ENCODE assay signal across 8 cellular contexts in the genomic region with DNA sequence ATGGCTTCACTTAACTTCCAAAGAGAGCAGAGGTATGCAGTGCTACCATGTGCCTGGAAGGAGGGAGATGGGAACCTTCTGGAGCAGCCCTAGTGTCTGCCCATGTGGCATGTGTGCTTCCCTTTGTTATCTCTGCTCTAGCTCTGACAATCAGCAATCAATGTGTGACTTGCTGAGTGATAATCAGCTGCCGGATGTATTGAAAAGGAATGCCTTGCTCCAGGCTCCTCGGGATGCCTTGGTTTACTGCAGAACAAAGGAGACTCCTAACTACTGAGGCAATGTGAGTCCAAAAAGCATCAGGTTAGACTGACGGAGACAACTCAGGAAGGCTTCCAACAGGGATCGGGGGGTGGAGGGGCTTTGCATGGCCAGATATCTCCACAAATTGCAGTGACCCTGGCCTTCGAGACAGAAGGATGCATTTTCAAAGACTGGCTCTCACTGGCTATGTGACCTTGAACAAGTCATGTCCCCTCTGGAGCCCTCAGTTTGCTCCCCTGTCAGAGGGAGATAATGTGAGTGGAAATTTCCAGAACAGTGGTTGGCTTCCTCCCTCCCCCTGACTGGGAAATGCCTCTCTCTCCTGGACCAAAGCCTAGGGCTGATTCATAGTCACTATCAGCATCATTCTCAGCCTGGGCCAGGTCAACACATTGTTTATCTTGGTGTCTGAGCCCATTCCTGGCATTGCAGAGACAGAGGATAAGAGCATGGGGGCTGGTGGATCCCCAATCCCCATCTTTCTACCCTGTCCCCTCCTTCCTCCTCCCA. TPM values are rescaled to one million over a fixed set of nuclear protein-coding genes. Genes with fewer than 3 reads are reported as not detected.
DNase-seq lines count a peak whose midpoint lies in the region; TF ChIP-seq lines count a peak whose summit lies in the region.

No MANE protein-coding gene starts in this region.

- H3K4me1 Mint-ChIP-seq in neural progenitor cell = peaks cover 10% of the 10 kb centered on the region

- no peak overlapping the region for H3K4me3 ChIP-seq in AG04450 (ENCODE audit: low read depth, low read length)
- no peak overlapping the region for H3K4me3 ChIP-seq in fibroblast of villous mesenchyme (ENCODE audit: low read depth, low read length)
- H3K4me3 ChIP-seq in neural progenitor cell = no peak overlapping the region
- H3K4me3 ChIP-seq in Peyer's patch = no peak overlapping the region

- H3K27ac Mint-ChIP-seq in neural progenitor cell = no peak overlapping the region

- peak; percentile 80 for DNase-seq in AG04450 (ENCODE audit: low read depth, low spot score)
- peak; percentile 23 for DNase-seq in T1000 (lab: John Stamatoyannopoulos, UW)
- DNase-seq in fibroblast of villous mesenchyme (ENCODE audit: low read depth) = peak; percentile 93
- no peak for DNase-seq in neural progenitor cell (ENCODE audit: low spot score)
- DNase-seq in retina = no peak
- no peak for DNase-seq in T-helper 2 cell
- no peak for DNase-seq in NK-92 (lab: John Stamatoyannopoulos, UW; ENCODE audit: unreplicated experiment)
- DNase-seq in Peyer's patch = no peak

- H3K4me3 Mint-ChIP-seq in neural progenitor cell = no peak overlapping the region

- no peaks in the 10 kb centered on the region for H3F3A ChIP-seq in neural progenitor cell (ENCODE audit: low read depth)

- H3K36me3 ChIP-seq in neural progenitor cell (no peaks in the 10 kb centered on the region), Peyer's patch (no peaks in the 10 kb centered on the region)

- H3K27me3 ChIP-seq in AG04450 (ENCODE audit: control insufficient read depth, insufficient read depth, low read length) (no peaks in the 10 kb centered on the region), neural progenitor cell (no peaks in the 10 kb centered on the region), Peyer's patch (no peaks in the 10 kb centered on the region)

- POLR2A ChIA-PET in AG04450 (lab: Yijun Ruan, JAX) = interaction anchor here (0.6 kb wide), 1 partner anchor 159 kb away, joined by 6 read pairs; no protein-coding TSS in a partner anchor

- peaks cover 3% of the 10 kb centered on the region for H3K9me3 Mint-ChIP-seq in neural progenitor cell

- no peaks in the 10 kb centered on the region for H4K20me1 ChIP-seq in neural progenitor cell (ENCODE audit: low read depth)

- H3K4me1 ChIP-seq in neural progenitor cell (no peaks in the 10 kb centered on the region), Peyer's patch (no peaks in the 10 kb centered on the region)

- no peak for TF ChIP-seq CTCF in AG04450 (IDR thresholded peaks at IDR 0.05; ENCODE audit: low read depth, low read length)
- no peak for TF ChIP-seq CTCF in fibroblast of villous mesenchyme (IDR thresholded peaks at IDR 0.05; ENCODE audit: insufficient read depth, low read depth, low read length)
- no peak for TF ChIP-seq CTCF in neural progenitor cell (IDR thresholded peaks at IDR 0.05)
- no peak for TF ChIP-seq CTCF in Peyer's patch (IDR thresholded peaks at IDR 0.05)

- peaks cover 3% of the 10 kb centered on the region for H3K27me3 Mint-ChIP-seq in neural progenitor cell (ENCODE audit: insufficient read depth, low read depth)

- no peak overlapping the region for H3K9ac ChIP-seq in neural progenitor cell

- H2AFZ ChIP-seq in neural progenitor cell (replicated peaks) = peak overlapping the region; percentile 37

- no peak overlapping the region for H3K4me2 ChIP-seq in neural progenitor cell

- H3K9me3 ChIP-seq in AG04450 (ENCODE audit: control insufficient read depth, insufficient read depth, low read length) = peaks cover 3% of the 10 kb centered on the region
- H3K9me3 ChIP-seq in neural progenitor cell (ENCODE audit: low read depth) = no peaks in the 10 kb centered on the region
- H3K9me3 ChIP-seq in Peyer's patch = no peaks in the 10 kb centered on the region

- no peaks in the 10 kb centered on the region for H3K79me2 ChIP-seq in neural progenitor cell (ENCODE audit: low read depth)

- TF ChIP-seq POLR2A in Peyer's patch (IDR thresholded peaks at IDR 0.05) = no peak

- H3K27ac ChIP-seq in AG04450 (ENCODE audit: low read depth, low read length) (peak overlapping the region; percentile 80), neural progenitor cell (no peak overlapping the region), Peyer's patch (no peak overlapping the region)

- CTCF ChIA-PET in AG04450 (lab: Charles Lee) = interaction anchor here (1.5 to 5.4 kb wide), 2 partner anchors 7 to 237 kb away, joined by 6 to 56 read pairs; no protein-coding TSS in a partner anchor

- no peaks in the 10 kb centered on the region for H3K36me3 Mint-ChIP-seq in neural progenitor cell

RNA-seq across cellular contexts. Expression of a gene that starts 35.8 kb away (rescaled TPM):
- 16.1 and 22.0 TPM in 2 replicates for polyA plus RNA-seq in AG04450 (2011; rRNA removed)
- polyA minus RNA-seq in AG04450 (2011; rRNA and poly(A)+ RNA removed) = 19.9 and 25.4 TPM in 2 replicates
- 8.7 and 9.5 TPM in 2 replicates for total RNA-seq in fibroblast of villous mesenchyme
- total RNA-seq in neural progenitor cell (ENCODE audit: low replicate concordance) = 1.0 and 3.3 TPM in 2 replicates
- total RNA-seq in Peyer's patch = 1 to 10 TPM in 3 of 4 donors, under 1 TPM in 1; 0.70 to 9.1 (median 1.7) TPM

Comparison
In these comparisons a context has a peak if more than half of its experiments do, and no peak if none do; other contexts are left out.
1. DNase-seq: peak in AG04450 (single experiment), T1000 (single experiment) and fibroblast of villous mesenchyme (single experiment); none in neural progenitor cell (single experiment), retina (single experiment), T-helper 2 cell (0 of 5), NK-92 (single experiment) and Peyer's patch (0 of 3).